ENCODE assay signal across 9 cellular contexts in genomic region chr16:54936979-54937672, GRCh38. TPM values are rescaled to one million over a fixed set of nuclear protein-coding genes. Genes with fewer than 3 reads are reported as not detected.
A peak's percentile ranks its signal among the peaks of the same experiment; 100 is the strongest.
DNase-seq lines count a peak whose midpoint lies in the region; ATAC-seq, FAIRE-seq and TF ChIP-seq lines count a peak whose summit lies in the region.
"Had no signal": no experiment of that assay in that cellular context is flagged by ENCODE, and none has a peak within 500 bp of the region (broad histone marks: within the 10 kb centered on the region; RNA-seq: fewer than 3 reads in every experiment).

No MANE protein-coding gene starts in this region.

- DNase-seq in GM12864 (ENCODE audit: low read depth) (no peak), RWPE2 (ENCODE audit: low spot score) (no peak), frontal cortex (ENCODE audit: low spot score in 2 of 2) (peak; percentile 25 to 53), NCI-H1105 (lab: John Stamatoyannopoulos, UW) (no peak)

- TF ChIP-seq CTCF in GM12864 (IDR thresholded peaks at IDR 0.05; ENCODE audit: low read depth, low read length, missing control alignments) (peak; percentile 59), RWPE2 (IDR thresholded peaks at IDR 0.05; ENCODE audit: poor library complexity, severe bottlenecking) (peak; percentile 56)

- H3K27me3 ChIP-seq in RWPE2 (ENCODE audit: insufficient read depth, poor library complexity, severe bottlenecking), result peaks cover 72% of the 10 kb centered on the region
- peaks cover 62% of the 10 kb centered on the region for H3K27me3 ChIP-seq in rectal smooth muscle tissue (ENCODE audit: control insufficient read depth, insufficient read depth, low read length)

- no peak overlapping the region; the same call in 1 of the 2 replicates for H3K4me3 ChIP-seq in GM12864 (ENCODE audit: low read depth, low read length)
- H3K4me3 ChIP-seq in RWPE2 (ENCODE audit: severe bottlenecking), result peak overlapping the region; percentile 25
- H3K4me3 ChIP-seq in rectal smooth muscle tissue (ENCODE audit: low read length), result peak overlapping the region; percentile 43
- H3K4me3 ChIP-seq: K562 had no signal

- no peaks in the 10 kb centered on the region for H3K36me3 ChIP-seq in RWPE2 (ENCODE audit: low read depth)
- H3K36me3 ChIP-seq in rectal smooth muscle tissue (ENCODE audit: control insufficient read depth, insufficient read depth, low read length), result no peaks in the 10 kb centered on the region

- no peaks in the 10 kb centered on the region for H3K9me3 ChIP-seq in RWPE2 (ENCODE audit: severe bottlenecking)

- FAIRE-seq in frontal cortex (lab: Jason Lieb, UNC), result no peak
- FAIRE-seq: K562 had no signal

- ATAC-seq in RWPE2 (ENCODE audit: low read depth), result peak; percentile 23; the same call in 1 of the 3 replicates
- no peak for ATAC-seq in HG03095 (IDR thresholded peaks at IDR 0.05; ENCODE audit: unreplicated experiment)
- ATAC-seq in HG02870 (IDR thresholded peaks at IDR 0.05; ENCODE audit: unreplicated experiment), result no peak
- no peak for ATAC-seq in GM19467 (IDR thresholded peaks at IDR 0.05; ENCODE audit: unreplicated experiment)
- ATAC-seq: K562 had no signal

- H3K4me1 ChIP-seq in RWPE2 (ENCODE audit: insufficient read depth, poor library complexity, severe bottlenecking) (no peaks in the 10 kb centered on the region), rectal smooth muscle tissue (ENCODE audit: control insufficient read depth, insufficient read depth, low read length) (no peaks in the 10 kb centered on the region)

- no peak overlapping the region for H3K9ac ChIP-seq in rectal smooth muscle tissue (ENCODE audit: low read length)

- no peak overlapping the region for H3K27ac ChIP-seq in RWPE2 (ENCODE audit: poor library complexity, severe bottlenecking)
- H3K27ac ChIP-seq in rectal smooth muscle tissue (ENCODE audit: low read depth, low read length), result no peak overlapping the region

RNA-seq across cellular contexts. Expression of gene IRX5, which starts 6.5 kb away (rescaled TPM):
- total RNA-seq in frontal cortex, result 0.41 TPM

Comparison
In these comparisons a context has a peak if more than half of its experiments do, and no peak if none do; other contexts are left out.
1. DNase-seq: peak in frontal cortex (2 of 2); none in GM12864 (single experiment), RWPE2 (single experiment) and NCI-H1105 (single experiment).